29 cellular contexts compared by ENCODE assay signal in genomic region chr19:29232315-29232852, GRCh38.
"Had no signal": no experiment of that assay in that cellular context is flagged by ENCODE, and none has a peak within 500 bp of the region (broad histone marks: within the 10 kb centered on the region; RNA-seq: fewer than 3 reads in every experiment).

No MANE protein-coding gene starts in this region.

- H3K9me3 ChIP-seq: lower lobe of right lung, neutrophil, ovary, right lobe of liver, suprapubic skin, uterus had no signal

- H3K4me3 ChIP-seq: left lung, lower lobe of right lung, ovary, right atrium auricular region, right lobe of liver, smooth muscle cell, suprapubic skin, thoracic aorta, tibial artery, upper lobe of right lung, uterus had no signal

- H3K27ac Mint-ChIP-seq: nephron; progenitor cell of endocrine pancreas; stimulated activated naive CD8-positive, alpha-beta T cell treated with anti-CD3 and anti-CD28 coated beads, Interleukin-15, Interleukin-2, amounts not matched to agents 100 ng/mL and 50 ng/mL, for 24 hours had no signal

- H3K36me3 ChIP-seq: left lung, lower lobe of right lung, neutrophil, ovary, right atrium auricular region, right lobe of liver, suprapubic skin, thoracic aorta, tibial artery, upper lobe of right lung, uterus had no signal

- FAIRE-seq: kidney had no signal

- H3K27me3 ChIP-seq: neutrophil, ovary, right atrium auricular region, right lobe of liver, suprapubic skin, tibial artery, upper lobe of right lung, uterus had no signal

- H3K4me1 Mint-ChIP-seq: naive thymus-derived CD8-positive, alpha-beta T cell; nephron; neural crest cell had no signal

- H3K4me2 ChIP-seq: smooth muscle cell had no signal

- H3K4me3 Mint-ChIP-seq: naive thymus-derived CD8-positive, alpha-beta T cell; nephron; neural crest cell; stimulated activated naive CD8-positive, alpha-beta T cell treated with anti-CD3 and anti-CD28 coated beads, Interleukin-15, Interleukin-2, amounts not matched to agents 100 ng/mL and 50 ng/mL, for 24 hours had no signal

- ATAC-seq: left colon; left lung; lower lobe of right lung; naive thymus-derived CD8-positive, alpha-beta T cell; right lobe of liver; upper lobe of right lung had no signal

- H3K4me1 ChIP-seq: left lung, lower lobe of right lung, right atrium auricular region, right lobe of liver, suprapubic skin, tibial artery, upper lobe of right lung, uterus had no signal

- H3K27ac ChIP-seq: left lung, lower lobe of right lung, neutrophil, ovary, right atrium auricular region, right lobe of liver, suprapubic skin, thoracic aorta, tibial artery, upper lobe of right lung, uterus had no signal

- DNase-seq: hippocampal formation; kidney; left colon; left lung; lower lobe of right lung; mammary epithelial cell; mesenchymal stem cell; naive thymus-derived CD8-positive, alpha-beta T cell; occipital lobe; ovary; right lobe of liver; stimulated activated CD4-positive, alpha-beta T cell treated with anti-CD3 and anti-CD28 coated beads, Interleukin-12 subunit alpha, Interleukin-12 subunit beta, amount 100 ng/mL, for 4 hours; stimulated activated CD4-positive, alpha-beta T cell treated with anti-CD3 and anti-CD28 coated beads, Interleukin-15, amount 100 ng/mL, for 24 hours; stimulated activated CD4-positive, alpha-beta T cell treated with anti-CD3 and anti-CD28 coated beads, Interleukin-2, amount 100 ng/mL, for 24 hours; stimulated activated CD4-positive, alpha-beta T cell treated with anti-CD3 and anti-CD28 coated beads, Interleukin-4, amount 100 ng/mL, for 1 hour; stimulated activated naive CD4-positive, alpha-beta T cell; tibial artery; trophoblast cell; upper lobe of right lung; uterus had no signal

- H3K9me3 Mint-ChIP-seq: nephron had no signal
